ENCODE assay signal across 23 cellular contexts in the genomic region with DNA sequence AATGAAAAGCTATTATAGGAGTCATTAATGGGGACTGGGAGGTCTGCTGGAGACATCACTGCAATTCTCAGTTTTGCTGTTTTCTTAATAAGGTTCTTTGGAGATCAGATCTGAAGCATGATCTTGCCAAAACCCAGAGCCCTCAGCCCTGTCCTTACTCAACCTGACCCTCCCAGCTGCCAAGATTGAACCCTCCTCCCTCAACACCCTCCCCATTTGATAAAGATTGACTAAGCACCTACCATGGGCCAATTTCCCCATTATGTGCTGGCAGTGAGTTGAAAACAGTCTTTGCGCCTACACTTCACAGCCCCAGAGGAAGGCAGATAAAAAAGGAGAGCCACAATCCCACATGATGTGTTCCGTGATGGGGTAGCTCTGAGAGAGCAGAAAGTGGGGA.
"Had no signal": no experiment of that assay in that cellular context is flagged by ENCODE, and none has a peak within 500 bp of the region (broad histone marks: within the 10 kb centered on the region; RNA-seq: fewer than 3 reads in every experiment).

No MANE protein-coding gene starts in this region.

- H3K27me3 ChIP-seq: adrenal gland, upper lobe of left lung had no signal

- DNase-seq: activated B cell treated with CpG ODN at 0.5 μM for 24 hours; activated CD4-positive, alpha-beta T cell treated with anti-CD3 and anti-CD28 coated beads for 36 hours; activated CD4-positive, alpha-beta T cell treated with anti-CD3 and anti-CD28 coated beads, Interleukin-2, amount 50 U/mL, for 4 hours; activated CD8-positive, alpha-beta memory T cell treated with anti-CD3 and anti-CD28 coated beads, Interleukin-2, amount 50 U/mL, for 48 hours; activated naive CD4-positive, alpha-beta T cell; activated T-cell treated with anti-CD3 and anti-CD28 coated beads, Interleukin-2, amount 50 U/mL, for 4 hours; adrenal gland; dorsolateral prefrontal cortex; effector memory CD8-positive, alpha-beta T cell; kidney; mammary epithelial cell; nucleus accumbens; stimulated activated CD4-positive, alpha-beta T cell treated with anti-CD3 and anti-CD28 coated beads, Interleukin-4, amount 100 ng/mL, for 24 hours; stimulated activated naive CD4-positive, alpha-beta T cell treated with Interleukin-2 at 50 U/mL for 16 hours; T-helper 1 cell; upper lobe of left lung had no signal

- H3K36me3 Mint-ChIP-seq: activated naive CD8-positive, alpha-beta T cell; natural killer cell treated with Interleukin-12 subunit alpha and Interleukin-12 subunit beta and Interleukin-15 and Interleukin-18, amount 100 ng/mL, for 72 hours had no signal

- H3K4me3 ChIP-seq: adrenal gland, dorsolateral prefrontal cortex, thoracic aorta, upper lobe of left lung had no signal

- H3K4me3 Mint-ChIP-seq: activated B cell treated with CpG ODN at 0.5 μM for 24 hours; activated CD4-positive, alpha-beta T cell treated with anti-CD3 and anti-CD28 coated beads for 36 hours; activated naive CD8-positive, alpha-beta T cell; activated T-cell treated with anti-CD3 and anti-CD28 coated beads, Interleukin-2, amount 50 U/mL, for 4 hours; central memory CD8-positive, alpha-beta T cell; effector memory CD8-positive, alpha-beta T cell; natural killer cell treated with Interleukin-12 subunit alpha and Interleukin-12 subunit beta and Interleukin-15 and Interleukin-18, amount 100 ng/mL, for 72 hours had no signal

- H3K36me3 ChIP-seq: adrenal gland, thoracic aorta, upper lobe of left lung had no signal

- H3K27ac Mint-ChIP-seq: activated B cell treated with CpG ODN at 0.5 μM for 24 hours; activated CD4-positive, alpha-beta T cell treated with anti-CD3 and anti-CD28 coated beads for 36 hours; activated naive CD8-positive, alpha-beta T cell; activated T-helper 2 cell treated with anti-CD3 and anti-CD28 coated beads, Interferon-gamma antibody, Interleukin-2, Interleukin-4, amounts not matched to agents 10 μg/mL and 5 μg/mL and 100 μg/mL, durations not matched to agents 14 hours and 24 hours and 36 hours; effector memory CD8-positive, alpha-beta T cell; natural killer cell treated with Interleukin-12 subunit alpha and Interleukin-12 subunit beta and Interleukin-15 and Interleukin-18, amount 100 ng/mL, for 72 hours had no signal

- H3K4me1 ChIP-seq: adrenal gland, upper lobe of left lung had no signal

- H3K4me1 Mint-ChIP-seq: activated B cell treated with CpG ODN at 0.5 μM for 24 hours; activated CD4-positive, alpha-beta T cell treated with anti-CD3 and anti-CD28 coated beads for 36 hours; central memory CD8-positive, alpha-beta T cell had no signal

- H3K9me3 Mint-ChIP-seq: activated B cell treated with CpG ODN at 0.5 μM for 24 hours; activated T-helper 2 cell treated with anti-CD3 and anti-CD28 coated beads, Interferon-gamma antibody, Interleukin-2, Interleukin-4, amounts not matched to agents 10 μg/mL and 5 μg/mL and 100 μg/mL, durations not matched to agents 14 hours and 24 hours and 36 hours; central memory CD8-positive, alpha-beta T cell; effector memory CD8-positive, alpha-beta T cell had no signal

- H3K27ac ChIP-seq: adrenal gland, dorsolateral prefrontal cortex, thoracic aorta, upper lobe of left lung had no signal

- ATAC-seq: activated CD4-positive, alpha-beta T cell treated with anti-CD3 and anti-CD28 coated beads for 36 hours; activated T-cell treated with anti-CD3 and anti-CD28 coated beads, Interleukin-2, amount 50 U/mL, for 4 hours; effector memory CD8-positive, alpha-beta T cell; esophagus mucosa; left lobe of liver; natural killer cell treated with Interleukin-12 subunit alpha and Interleukin-12 subunit beta and Interleukin-15 and Interleukin-18, amount 100 ng/mL, for 72 hours had no signal

- H3K9me3 ChIP-seq: adrenal gland, thoracic aorta, upper lobe of left lung had no signal
